Comparison of ENCODE assay signal across 22 cellular contexts in genomic region chr6:104700371-104701185, GRCh38.
A peak's percentile ranks its signal among the peaks of the same experiment; 100 is the strongest.
DNase-seq lines count a peak whose midpoint lies in the region; ATAC-seq, FAIRE-seq and TF ChIP-seq lines count a peak whose summit lies in the region.
"Had no signal": no experiment of that assay in that cellular context is flagged by ENCODE, and none has a peak within 500 bp of the region (broad histone marks: within the 10 kb centered on the region; RNA-seq: fewer than 3 reads in every experiment).

No MANE protein-coding gene starts in this region.

- H3K27me3 ChIP-seq in HUES48 (ENCODE audit: control insufficient read depth, insufficient read depth, low read length) (no peaks in the 10 kb centered on the region), endothelial cell of umbilical vein (ENCODE audit: control insufficient read depth in 2 of 2, insufficient read depth in 2 of 2, low read length in 2 of 2) (no peaks in the 10 kb centered on the region), thyroid gland (no peaks in the 10 kb centered on the region), pancreas (no peaks in the 10 kb centered on the region)
- H3K27me3 ChIP-seq: uterus had no signal

- intact Hi-C loops in endothelial cell of umbilical vein (cut with micrococcal nuclease) = loop anchor here (10.0 kb wide), 1 partner anchor 154 kb away; the partner anchor contains the start of gene HACE1
- intact Hi-C loops in thyroid gland (cut with DNase I) = no loop called here
- intact Hi-C loops in pancreas (cut with DNase I) = no loop called here

- FAIRE-seq in endothelial cell of umbilical vein (lab: Jason Lieb, UNC) (no peak), pancreas (lab: Jason Lieb, UNC) (no peak)
- FAIRE-seq: GM19239 had no signal

- H3K36me3 ChIP-seq in HUES48 (ENCODE audit: control insufficient read depth, insufficient read depth, low read length) (no peaks in the 10 kb centered on the region), endothelial cell of umbilical vein (ENCODE audit: control insufficient read depth in 2 of 2, extremely low read depth in 1 of 2, insufficient read depth in 2 of 2, low read length in 2 of 2) (no peaks in the 10 kb centered on the region), thyroid gland (no peaks in the 10 kb centered on the region), pancreas (no peaks in the 10 kb centered on the region)
- H3K36me3 ChIP-seq: uterus had no signal

- TF ChIP-seq CTCF in endothelial cell of umbilical vein (IDR thresholded peaks at IDR 0.05; ENCODE audit: extremely low read depth in 1 of 2, insufficient read depth in 1 of 2, low read depth in 1 of 2, low read length in 2 of 2) = no peak
- no peak for TF ChIP-seq CTCF in thyroid gland (IDR thresholded peaks at IDR 0.05)
- no peak for TF ChIP-seq CTCF in pancreas (IDR thresholded peaks at IDR 0.05)

- peak overlapping the region; percentile 37 for H2AFZ ChIP-seq in endothelial cell of umbilical vein (ENCODE audit: low read depth, low read length)

- H3K27ac ChIP-seq in HUES48 (ENCODE audit: low read depth, low read length) (no peak overlapping the region), endothelial cell of umbilical vein (ENCODE audit: insufficient read depth, low read depth, low read length) (no peak overlapping the region), thyroid gland (peak overlapping the region in 2 of 3 donors; percentile 42 to 64), pancreas (no peak overlapping the region)
- H3K27ac ChIP-seq: uterus had no signal

- CTCF ChIA-PET in endothelial cell of umbilical vein (lab: Charles Lee) = interaction anchor here (0.7 to 2.4 kb wide), 3 partner anchors 11 to 1465 kb away, joined by 3 to 11 read pairs (median 6); no protein-coding TSS in a partner anchor

- POLR2A ChIA-PET in endothelial cell of umbilical vein (lab: Charles Lee) = no interaction called here

- no peaks in the 10 kb centered on the region for H3K9me3 ChIP-seq in HUES48 (ENCODE audit: control insufficient read depth, insufficient read depth, low read length)
- H3K9me3 ChIP-seq in endothelial cell of umbilical vein (replicated peaks; ENCODE audit: control insufficient read depth, insufficient read depth, low read length) = no peaks in the 10 kb centered on the region
- H3K9me3 ChIP-seq in thyroid gland = no peaks in the 10 kb centered on the region
- H3K9me3 ChIP-seq in pancreas = no peaks in the 10 kb centered on the region
- H3K9me3 ChIP-seq: uterus had no signal

- no TSS peak for BruUV-seq in endothelial cell of umbilical vein (replicated peaks; lab: Mats Ljungman, UMichigan)

- H3K9ac ChIP-seq in HUES48 (ENCODE audit: low read depth, low read length) = peak overlapping the region; percentile 33; the same call in 1 of the 2 replicates
- H3K9ac ChIP-seq in endothelial cell of umbilical vein (replicated peaks; ENCODE audit: extremely low read depth, insufficient read depth, low read length) = no peak overlapping the region

- H3K9me1 ChIP-seq in endothelial cell of umbilical vein (replicated peaks; ENCODE audit: control insufficient read depth, extremely low read depth, insufficient read depth, low read length) = no peaks in the 10 kb centered on the region

- no peak overlapping the region for H3K4me3 ChIP-seq in HUES48 (ENCODE audit: low read depth, low read length)
- H3K4me3 ChIP-seq in endothelial cell of umbilical vein (replicated peaks in 1 of 3; ENCODE audit: insufficient read depth in 1 of 3, low read depth in 1 of 3, low read length in 3 of 3) = no peak overlapping the region
- H3K4me3 ChIP-seq in thyroid gland (replicated peaks in 1 of 3) = no peak overlapping the region
- no peak overlapping the region for H3K4me3 ChIP-seq in pancreas
- H3K4me3 ChIP-seq: smooth muscle cell, uterus had no signal

- no peak overlapping the region for H3K4me2 ChIP-seq in endothelial cell of umbilical vein (ENCODE audit: insufficient read depth, low read length)
- H3K4me2 ChIP-seq: smooth muscle cell had no signal

- H3K79me2 ChIP-seq in endothelial cell of umbilical vein (ENCODE audit: control insufficient read depth, insufficient read depth, low read length) = no peaks in the 10 kb centered on the region

- dilution Hi-C loops in endothelial cell of umbilical vein (cut with MboI; ENCODE audit: extremely low pct_ligation_motif_present, low sequenced_read_pairs) = no loop called here

- no peak for ATAC-seq in pancreas
- ATAC-seq: SK-N-SH treated with all-trans-retinoic acid at 6 μM for 48 hours had no signal

- H4K20me1 ChIP-seq in endothelial cell of umbilical vein (replicated peaks; ENCODE audit: control insufficient read depth, extremely low read depth, insufficient read depth, low read length) = no peaks in the 10 kb centered on the region

- 38 to 46% methylated on average over 5 of the region's 5 CpGs for WGBS in thyroid gland, 2 donors
- WGBS in pancreas, 2 donors = 47 to 53% methylated on average over 5 of the region's 5 CpGs

- H3K4me1 ChIP-seq in HUES48 (ENCODE audit: control insufficient read depth, insufficient read depth, low read length) (0 out of 2 replicates have a peak, but pooled peaks cover 4% of the 10 kb centered on the region), endothelial cell of umbilical vein (ENCODE audit: control insufficient read depth, extremely low read depth, insufficient read depth, low read length) (peaks cover 35% of the 10 kb centered on the region), thyroid gland (peaks cover 0 to 5% of the 10 kb centered on the region in 2 donors), pancreas (no peaks in the 10 kb centered on the region)
- H3K4me1 ChIP-seq: uterus had no signal

- DNase-seq in endothelial cell of umbilical vein (ENCODE audit: low read depth, low spot score) (no peak), kidney tubule cell (ENCODE audit: low spot score) (peak; percentile 84), thyroid gland (peak; percentile 38 to 52), pancreas (no peak), activated gamma-delta T cell (lab: John Stamatoyannopoulos, UW) (no peak), NCI-H1436 treated with DMSO at 0.1 percent for 48 hours (lab: John Stamatoyannopoulos, UW) (no peak)
- DNase-seq: activated CD4-positive, alpha-beta T cell treated with anti-CD3 and anti-CD28 coated beads, Interleukin-2, amount 50 U/mL, for 4 hours; activated naive CD4-positive, alpha-beta T cell treated with anti-CD3 and anti-CD28 coated beads, Interleukin-2, amount 50 U/mL, for 16 hours; anterior cingulate cortex; C1 segment of cervical spinal cord; Calu3; caudate nucleus; IMR-90; NCI-H2081 treated with DMSO at 0.1 percent for 48 hours; NCI-H774; occipital lobe; retina; uterus had no signal

- TF ChIP-seq POLR2A in endothelial cell of umbilical vein (IDR thresholded peaks at IDR 0.05; ENCODE audit: low read depth, low read length) = no peak
- no peak for TF ChIP-seq POLR2A in thyroid gland (IDR thresholded peaks at IDR 0.05)

TF ChIP-seq in endothelial cell of umbilical vein, 7 proteins besides CTCF, POLR2A, EP300 and RAD21:
- TF ChIP-seq EZH2 (IDR thresholded peaks at IDR 0.05; ENCODE audit: borderline replicate concordance, low read depth, low read length, severe bottlenecking) (no peak), JUN (IDR thresholded peaks at IDR 0.05; ENCODE audit: borderline replicate concordance, insufficient read depth, insufficient read length, low read depth) (no peak), FOS (IDR thresholded peaks at IDR 0.05; ENCODE audit: borderline replicate concordance, insufficient read depth, low read length) (no peak), MAX (IDR thresholded peaks at IDR 0.05; ENCODE audit: insufficient read depth, insufficient read length) (no peak), POLR2AphosphoS5 (IDR thresholded peaks at IDR 0.05; ENCODE audit: insufficient read depth, low read depth, low read length) (no peak), MYC (IDR thresholded peaks at IDR 0.05; ENCODE audit: low read depth, low read length) (no peak)

Comparison
In these comparisons a context has a peak if more than half of its experiments do, and no peak if none do; other contexts are left out.
1. H3K27ac ChIP-seq: peak in thyroid gland (2 of 3); none in HUES48 (single experiment), endothelial cell of umbilical vein (single experiment) and pancreas (0 of 4).
2. DNase-seq: peak in kidney tubule cell (single experiment) and thyroid gland (2 of 2); none in endothelial cell of umbilical vein (single experiment), pancreas (0 of 6), activated gamma-delta T cell (single experiment) and NCI-H1436 treated with DMSO at 0.1 percent for 48 hours (single experiment).